In the genomic region with DNA sequence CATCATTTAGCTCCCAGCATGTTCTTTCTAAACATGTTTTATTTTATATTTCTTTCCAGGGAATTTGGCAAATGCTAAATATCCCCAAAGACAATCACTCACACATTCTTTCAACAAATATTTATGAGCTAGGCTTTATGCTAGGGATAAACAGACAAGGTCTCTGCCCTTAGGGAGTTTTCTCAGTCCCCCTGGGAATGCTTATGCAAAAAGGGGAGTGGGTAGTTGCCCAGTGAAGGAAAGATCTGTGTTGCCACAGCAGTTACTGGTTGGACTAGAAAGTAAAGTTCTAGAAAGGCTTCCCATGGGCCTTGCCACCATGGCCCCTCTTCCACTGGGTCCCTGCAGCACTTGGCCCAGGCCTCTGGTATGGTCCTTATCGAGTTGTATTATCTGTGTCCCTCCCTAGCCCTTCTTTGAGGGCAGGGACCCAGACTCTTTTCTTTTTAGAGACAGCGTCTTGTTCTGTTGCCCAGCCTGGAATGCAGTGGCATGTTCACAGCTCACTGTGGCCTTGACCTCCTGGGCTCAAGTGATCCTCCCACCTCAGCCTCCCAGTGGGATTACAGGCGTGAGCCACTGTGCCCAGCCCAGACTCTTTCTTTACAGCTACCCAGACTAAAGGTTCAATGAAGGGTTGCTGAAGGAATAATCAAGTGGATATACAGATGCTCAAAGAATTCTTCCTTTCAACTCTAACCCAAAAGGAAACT, we compare ENCODE assay signal across 2 cellular contexts.
A peak's percentile ranks its signal among the peaks of the same experiment; 100 is the strongest.
TF ChIP-seq lines count a peak whose summit lies in the region.

No MANE protein-coding gene starts in this region.

TF ChIP-seq in IMR-90, 13 proteins besides CTCF, POLR2A, EP300 and RAD21:
- TF ChIP-seq NFE2L2 (IDR thresholded peaks at IDR 0.05; ENCODE audit: low read depth, low read length) = no peak
- no peak for TF ChIP-seq RCOR1 (IDR thresholded peaks at IDR 0.05; ENCODE audit: insufficient replicate concordance, low read length)
- TF ChIP-seq MAFK (IDR thresholded peaks at IDR 0.05; ENCODE audit: low read depth, low read length) = no peak
- no peak for TF ChIP-seq RFX5 (IDR thresholded peaks at IDR 0.05; ENCODE audit: low read depth, low read length)
- TF ChIP-seq BHLHE40 (IDR thresholded peaks at IDR 0.05; ENCODE audit: low read depth, low read length) = no peak
- TF ChIP-seq MAZ (IDR thresholded peaks at IDR 0.05; ENCODE audit: borderline replicate concordance, low read depth, low read length) = no peak
- TF ChIP-seq CHD1 (IDR thresholded peaks at IDR 0.05; ENCODE audit: low read depth, low read length) = no peak
- TF ChIP-seq CEBPB (IDR thresholded peaks at IDR 0.05; ENCODE audit: low read depth, low read length) = no peak
- TF ChIP-seq, protein P1, sequence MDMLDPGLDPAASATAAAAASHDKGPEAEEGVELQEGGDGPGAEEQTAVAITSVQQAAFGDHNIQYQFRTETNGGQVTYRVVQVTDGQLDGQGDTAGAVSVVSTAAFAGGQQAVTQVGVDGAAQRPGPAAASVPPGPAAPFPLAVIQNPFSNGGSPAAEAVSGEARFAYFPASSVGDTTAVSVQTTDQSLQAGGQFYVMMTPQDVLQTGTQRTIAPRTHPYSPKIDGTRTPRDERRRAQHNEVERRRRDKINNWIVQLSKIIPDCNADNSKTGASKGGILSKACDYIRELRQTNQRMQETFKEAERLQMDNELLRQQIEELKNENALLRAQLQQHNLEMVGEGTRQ (IDR thresholded peaks at IDR 0.05; ENCODE audit: low read depth, low read length) = no peak
- TF ChIP-seq, protein P2, sequence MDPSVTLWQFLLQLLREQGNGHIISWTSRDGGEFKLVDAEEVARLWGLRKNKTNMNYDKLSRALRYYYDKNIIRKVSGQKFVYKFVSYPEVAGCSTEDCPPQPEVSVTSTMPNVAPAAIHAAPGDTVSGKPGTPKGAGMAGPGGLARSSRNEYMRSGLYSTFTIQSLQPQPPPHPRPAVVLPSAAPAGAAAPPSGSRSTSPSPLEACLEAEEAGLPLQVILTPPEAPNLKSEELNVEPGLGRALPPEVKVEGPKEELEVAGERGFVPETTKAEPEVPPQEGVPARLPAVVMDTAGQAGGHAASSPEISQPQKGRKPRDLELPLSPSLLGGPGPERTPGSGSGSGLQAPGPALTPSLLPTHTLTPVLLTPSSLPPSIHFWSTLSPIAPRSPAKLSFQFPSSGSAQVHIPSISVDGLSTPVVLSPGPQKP (IDR thresholded peaks at IDR 0.05; ENCODE audit: borderline replicate concordance, low read depth, low read length) = no peak
- TF ChIP-seq SMC3 (IDR thresholded peaks at IDR 0.05; ENCODE audit: low read depth, low read length) = no peak
- no peak for TF ChIP-seq MXI1 (IDR thresholded peaks at IDR 0.05; ENCODE audit: borderline replicate concordance, low read depth, low read length)
- no peak for TF ChIP-seq FOS (IDR thresholded peaks at IDR 0.05; ENCODE audit: low read depth, low read length)

TF ChIP-seq in GM12878, 131 proteins besides CTCF, POLR2A, EP300 and RAD21:
- TF ChIP-seq NR2C1 (IDR thresholded peaks at IDR 0.05) = no peak
- TF ChIP-seq SREBF2 (IDR thresholded peaks at IDR 0.05; ENCODE audit: low read length) = no peak
- TF ChIP-seq BMI1 (IDR thresholded peaks at IDR 0.05; ENCODE audit: borderline replicate concordance) = no peak
- TF ChIP-seq, protein P3, sequence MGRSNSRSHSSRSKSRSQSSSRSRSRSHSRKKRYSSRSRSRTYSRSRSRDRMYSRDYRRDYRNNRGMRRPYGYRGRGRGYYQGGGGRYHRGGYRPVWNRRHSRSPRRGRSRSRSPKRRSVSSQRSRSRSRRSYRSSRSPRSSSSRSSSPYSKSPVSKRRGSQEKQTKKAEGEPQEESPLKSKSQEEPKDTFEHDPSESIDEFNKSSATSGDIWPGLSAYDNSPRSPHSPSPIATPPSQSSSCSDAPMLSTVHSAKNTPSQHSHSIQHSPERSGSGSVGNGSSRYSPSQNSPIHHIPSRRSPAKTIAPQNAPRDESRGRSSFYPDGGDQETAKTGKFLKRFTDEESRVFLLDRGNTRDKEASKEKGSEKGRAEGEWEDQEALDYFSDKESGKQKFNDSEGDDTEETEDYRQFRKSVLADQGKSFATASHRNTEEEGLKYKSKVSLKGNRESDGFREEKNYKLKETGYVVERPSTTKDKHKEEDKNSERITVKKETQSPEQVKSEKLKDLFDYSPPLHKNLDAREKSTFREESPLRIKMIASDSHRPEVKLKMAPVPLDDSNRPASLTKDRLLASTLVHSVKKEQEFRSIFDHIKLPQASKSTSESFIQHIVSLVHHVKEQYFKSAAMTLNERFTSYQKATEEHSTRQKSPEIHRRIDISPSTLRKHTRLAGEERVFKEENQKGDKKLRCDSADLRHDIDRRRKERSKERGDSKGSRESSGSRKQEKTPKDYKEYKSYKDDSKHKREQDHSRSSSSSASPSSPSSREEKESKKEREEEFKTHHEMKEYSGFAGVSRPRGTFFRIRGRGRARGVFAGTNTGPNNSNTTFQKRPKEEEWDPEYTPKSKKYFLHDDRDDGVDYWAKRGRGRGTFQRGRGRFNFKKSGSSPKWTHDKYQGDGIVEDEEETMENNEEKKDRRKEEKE (IDR thresholded peaks at IDR 0.05) = no peak
- peak; percentile 61 for TF ChIP-seq MEF2B (IDR thresholded peaks at IDR 0.05; ENCODE audit: partially characterized antibody, poor library complexity, severe bottlenecking)
